Comparison of ENCODE assay signal across 20 cellular contexts in the genomic region with DNA sequence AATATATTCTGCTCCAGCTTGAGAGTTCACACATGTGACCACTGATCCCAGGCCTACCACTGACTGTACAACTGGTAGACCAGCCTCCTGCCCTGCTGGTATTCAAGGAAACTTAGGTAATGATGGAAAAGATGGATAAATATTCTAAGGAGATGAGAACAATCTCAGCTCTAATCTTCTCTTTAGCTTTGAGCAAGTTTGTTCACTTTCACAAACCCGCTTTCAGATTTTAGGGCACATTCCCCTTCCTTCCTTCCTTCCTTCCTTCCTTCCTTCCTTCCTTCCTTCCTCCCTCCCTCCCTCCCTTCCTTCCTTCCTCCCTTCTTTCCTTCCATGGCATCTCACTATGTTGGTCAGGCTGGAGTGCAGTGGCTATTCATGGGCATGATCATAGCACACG.
DNase-seq lines count a peak whose midpoint lies in the region; ATAC-seq, FAIRE-seq and TF ChIP-seq lines count a peak whose summit lies in the region.
"Had no signal": no experiment of that assay in that cellular context is flagged by ENCODE, and none has a peak within 500 bp of the region (broad histone marks: within the 10 kb centered on the region; RNA-seq: fewer than 3 reads in every experiment).

No MANE protein-coding gene starts in this region.

- H3K27me3 ChIP-seq in HepG2 (ENCODE audit: control insufficient read depth in 1 of 2, insufficient read depth in 2 of 2, low read length in 2 of 2) = peaks cover 0 to 12% of the 10 kb centered on the region in 2 experiments; a peak in 2 of 5 replicates
- no peaks in the 10 kb centered on the region for H3K27me3 ChIP-seq in right lobe of liver
- H3K27me3 ChIP-seq in smooth muscle cell (ENCODE audit: low read depth) = no peaks in the 10 kb centered on the region
- H3K27me3 ChIP-seq: BLaER1 treated with 17β-estradiol and CSF1 and Interleukin-3, amounts not matched to agents 10 nM and 100 nM had no signal

- ATAC-seq in HepG2 (no peak), right lobe of liver (no peak)
- ATAC-seq: CD8-positive, alpha-beta T cell had no signal

- H3K9ac ChIP-seq in HepG2 (ENCODE audit: insufficient read depth, low read depth, low read length) (no peak overlapping the region), smooth muscle cell (ENCODE audit: low read depth) (no peak overlapping the region)
- H3K9ac ChIP-seq: BLaER1 treated with 17β-estradiol and CSF1 and Interleukin-3, amounts not matched to agents 10 nM and 100 nM had no signal

- TF ChIP-seq POLR2A in HepG2 (IDR thresholded peaks at IDR 0.05; ENCODE audit: insufficient read depth in 1 of 2, low read depth in 2 of 2, low read length in 2 of 2) (no peak), right lobe of liver (IDR thresholded peaks at IDR 0.05) (no peak)

- H3K27ac ChIP-seq in HepG2 (ENCODE audit: extremely low read length, insufficient read depth, low read length) (no peak overlapping the region), right lobe of liver (no peak overlapping the region), HEK293 (ENCODE audit: extremely low read depth, low read depth, low read length) (no peak overlapping the region), smooth muscle cell (ENCODE audit: low read depth) (no peak overlapping the region)
- H3K27ac ChIP-seq: BLaER1 treated with 17β-estradiol and CSF1 and Interleukin-3, amounts not matched to agents 10 nM and 100 nM; C4-2B had no signal

- TF ChIP-seq EP300 in HepG2 (IDR thresholded peaks at IDR 0.05; ENCODE audit: low read depth in 2 of 2, low read length in 2 of 2) (no peak), HepG2 (CRISPR knock-in tag; IDR thresholded peaks at IDR 0.05; ENCODE audit: borderline replicate concordance) (no peak)

- 10% methylated on average over 2 of the region's 2 CpGs for WGBS in HepG2 (ENCODE audit: low lambda C conversion rate)
- WGBS in right lobe of liver (ENCODE audit: insufficient coverage, low coverage, low lambda C conversion rate, missing lambda C conversion rate) = 94% methylated on average over 2 of the region's 2 CpGs
- 100% methylated on average over 2 of the region's 2 CpGs for WGBS in smooth muscle cell (ENCODE audit: low lambda C conversion rate)

- DNase-seq in HepG2 (ENCODE audit: low spot score) (no peak), right lobe of liver (no peak), RPMI8226 (no peak), smooth muscle cell (lab: John Stamatoyannopoulos, UW; ENCODE audit: unreplicated experiment) (no peak)
- DNase-seq: 8988T; AML-193; Caco-2; Calu3; CD4-positive, alpha-beta T cell; CD8-positive, alpha-beta T cell; DMS79 treated with DMSO at 0.1 percent for 48 hours; GF-D8 had no signal

- TF ChIP-seq CTCF in HepG2 (CRISPR knock-in tag; IDR thresholded peaks at IDR 0.05) (no peak), right lobe of liver (IDR thresholded peaks at IDR 0.05) (no peak), HEK293 (tag by site-specific recombination; IDR thresholded peaks at IDR 0.05) (no peak), smooth muscle cell (IDR thresholded peaks at IDR 0.05; ENCODE audit: borderline replicate concordance, insufficient read depth, poor library complexity, severe bottlenecking) (no peak)

- TF ChIP-seq RAD21 in HepG2 (CRISPR knock-in tag; IDR thresholded peaks at IDR 0.05) = no peak

- H3K4me2 ChIP-seq in HepG2 (ENCODE audit: low read depth, low read length) (no peak overlapping the region), smooth muscle cell (no peak overlapping the region)
- H3K4me2 ChIP-seq: BLaER1 treated with 17β-estradiol and CSF1 and Interleukin-3, amounts not matched to agents 10 nM and 100 nM had no signal

- CTCF ChIA-PET in HepG2 (lab: Yijun Ruan, JAX; ENCODE audit: low intra/inter-chr PET ratio, low total read pairs) (no interaction called here), HEK293 (lab: Yijun Ruan, JAX) (interaction anchor here (0.7 to 2.7 kb wide), 3 partner anchors 9 to 973 kb away, joined by 3 to 13 read pairs (median 3); no protein-coding TSS in a partner anchor)

- H3K79me2 ChIP-seq in HepG2 (ENCODE audit: insufficient read depth, low read length) (no peaks in the 10 kb centered on the region), smooth muscle cell (ENCODE audit: low read depth) (no peaks in the 10 kb centered on the region)

- no peaks in the 10 kb centered on the region for H3K4me1 ChIP-seq in HepG2 (ENCODE audit: insufficient read depth, low read length)
- H3K4me1 ChIP-seq in right lobe of liver = no peaks in the 10 kb centered on the region
- no peaks in the 10 kb centered on the region for H3K4me1 ChIP-seq in HEK293 (ENCODE audit: control insufficient read depth, insufficient read depth, low read length)
- H3K4me1 ChIP-seq in smooth muscle cell (ENCODE audit: low read depth) = no peaks in the 10 kb centered on the region
- H3K4me1 ChIP-seq: Caco-2 had no signal

- no peaks in the 10 kb centered on the region for H3K9me3 ChIP-seq in HepG2 (ENCODE audit: low read length)
- H3K9me3 ChIP-seq in right lobe of liver = no peaks in the 10 kb centered on the region
- H3K9me3 ChIP-seq in HEK293 (ENCODE audit: control insufficient read depth, insufficient read depth, low read depth, low read length) = no peaks in the 10 kb centered on the region
- no peaks in the 10 kb centered on the region for H3K9me3 ChIP-seq in smooth muscle cell (replicated peaks; ENCODE audit: low read depth)
- H3K9me3 ChIP-seq: BLaER1 treated with 17β-estradiol and CSF1 and Interleukin-3, amounts not matched to agents 10 nM and 100 nM; Caco-2 had no signal

- H4K20me1 ChIP-seq in HepG2 (ENCODE audit: insufficient read depth, low read length) (no peaks in the 10 kb centered on the region), smooth muscle cell (ENCODE audit: low read depth) (no peaks in the 10 kb centered on the region)
- H4K20me1 ChIP-seq: BLaER1 treated with 17β-estradiol and CSF1 and Interleukin-3, amounts not matched to agents 10 nM and 100 nM had no signal

- POLR2A ChIA-PET in HepG2 (lab: Yijun Ruan, JAX) (no interaction called here), HEK293 (lab: Yijun Ruan, JAX) (no interaction called here)

- H2AFZ ChIP-seq in HepG2 (ENCODE audit: low read length) (no peak overlapping the region), smooth muscle cell (ENCODE audit: low read depth) (no peak overlapping the region)

- BruUV-seq in HepG2 (replicated peaks; lab: Mats Ljungman, UMichigan) = no TSS peak

- intact Hi-C loops in HepG2 (cut with micrococcal nuclease; ENCODE audit: unreplicated experiment) = no loop called here
- intact Hi-C loops in right lobe of liver (cut with DNase I) = no loop called here

- H3F3A ChIP-seq in smooth muscle cell (ENCODE audit: low read depth) = no peaks in the 10 kb centered on the region

- H3K4me3 ChIP-seq in HepG2 (replicated peaks in 1 of 3; ENCODE audit: insufficient read depth in 1 of 3, low read depth in 2 of 3, low read length in 3 of 3) = no peak overlapping the region
- no peak overlapping the region for H3K4me3 ChIP-seq in right lobe of liver
- no peak overlapping the region for H3K4me3 ChIP-seq in HEK293 (ENCODE audit: low read depth, low read length)
- no peak overlapping the region for H3K4me3 ChIP-seq in smooth muscle cell
- H3K4me3 ChIP-seq: BLaER1 treated with 17β-estradiol and CSF1 and Interleukin-3, amounts not matched to agents 10 nM and 100 nM had no signal

- FAIRE-seq in HepG2 (lab: Jason Lieb, UNC) = no peak
- FAIRE-seq: A204.1, D721Med, G401.6, GM12891, GM18507 had no signal

- H3K36me3 ChIP-seq in HepG2 (replicated peaks in 1 of 2; ENCODE audit: control insufficient read depth in 1 of 2, insufficient read depth in 2 of 2, low read length in 2 of 2) = no peaks in the 10 kb centered on the region
- H3K36me3 ChIP-seq in right lobe of liver = no peaks in the 10 kb centered on the region
- H3K36me3 ChIP-seq in HEK293 (ENCODE audit: control insufficient read depth in 2 of 2, insufficient read depth in 1 of 2, low read length in 2 of 2) = no peaks in the 10 kb centered on the region
- H3K36me3 ChIP-seq in smooth muscle cell (ENCODE audit: low read depth) = no peaks in the 10 kb centered on the region
- H3K36me3 ChIP-seq: BLaER1 treated with 17β-estradiol and CSF1 and Interleukin-3, amounts not matched to agents 10 nM and 100 nM had no signal

- in situ Hi-C loops in HepG2 (cut with HindIII; ENCODE audit: extremely low pct_ligation_motif_present, low pct_unique_long_range_greater_than_20kb) = no loop called here

TF ChIP-seq in HepG2, 621 proteins besides CTCF, POLR2A, EP300 and RAD21:
- TF ChIP-seq RBFOX2 (IDR thresholded peaks at IDR 0.05; ENCODE audit: low read depth, low read length) (no peak), ZFP82 (CRISPR knock-in tag; IDR thresholded peaks at IDR 0.05; ENCODE audit: borderline replicate concordance) (no peak), HMGA1 (CRISPR knock-in tag; conservative IDR thresholded peaks at IDR 0.05) (no peak), PCBP2 (optimal IDR thresholded peaks at IDR 0.05; ENCODE audit: low read depth, low read length, poor library complexity, severe bottlenecking) (peak; percentile 84), HNRNPK (IDR thresholded peaks at IDR 0.05; ENCODE audit: low read depth, low read length, poor library complexity, severe bottlenecking) (peak; percentile 47)

TF ChIP-seq in HEK293, 187 proteins besides CTCF, POLR2A, EP300 and RAD21:
- TF ChIP-seq GLIS2 (tag by site-specific recombination; IDR thresholded peaks at IDR 0.05) (no peak), ZNF366 (tag by site-specific recombination; conservative IDR thresholded peaks at IDR 0.05) (peak; percentile 47; the same call in 1 of the 2 replicates)
TF ChIP-seq in HEK293: peak in this region for 1.
